ENCODE assay signal across 8 cellular contexts in the genomic region with DNA sequence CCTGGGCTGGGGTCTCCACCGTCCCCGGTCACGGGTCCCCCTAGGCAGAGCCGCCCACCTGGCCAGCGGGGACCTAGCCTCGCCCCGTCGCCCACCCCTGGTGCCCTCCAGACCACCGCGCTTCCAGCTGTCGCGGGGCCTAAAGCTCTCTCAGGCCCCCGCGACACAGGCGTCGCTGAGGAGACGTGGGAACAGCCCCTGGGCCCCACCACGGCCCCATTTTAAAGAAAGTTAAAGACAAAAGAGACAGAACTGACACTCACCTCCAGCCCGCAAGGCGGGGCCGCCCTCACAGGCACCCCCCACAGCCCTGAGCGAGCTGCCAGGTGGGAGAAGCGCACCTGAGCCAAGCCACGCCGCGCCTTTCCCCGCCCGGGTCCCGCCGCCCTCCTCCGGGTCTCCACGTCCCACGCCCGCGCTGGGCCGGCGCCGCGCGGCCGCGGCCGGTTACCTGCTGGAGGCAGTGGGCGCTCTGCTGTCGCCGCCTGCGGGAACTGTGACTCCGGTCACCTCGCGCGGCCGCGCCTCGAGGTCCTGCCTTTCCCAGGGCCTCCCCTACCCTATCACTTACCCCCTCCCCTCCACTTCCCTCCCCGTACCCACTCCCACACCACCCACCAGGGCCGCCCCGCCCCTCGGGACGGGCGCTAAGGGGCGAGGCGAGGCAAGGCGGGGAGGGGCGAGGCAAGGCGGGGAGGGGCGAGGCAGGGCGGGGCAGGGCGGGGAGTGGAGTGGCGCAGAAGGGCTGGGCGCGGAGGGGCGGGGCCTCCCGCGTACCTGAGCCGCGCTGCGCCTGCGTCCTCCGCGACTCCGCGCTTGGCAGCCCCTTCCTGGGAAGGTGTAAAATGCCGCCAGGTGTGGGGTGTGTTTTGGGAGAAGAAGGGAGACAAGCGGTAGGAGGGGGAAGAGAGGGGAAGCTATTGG. TPM values are rescaled to one million over a fixed set of nuclear protein-coding genes. Genes with fewer than 3 reads are reported as not detected.
DNase-seq lines count a peak whose midpoint lies in the region; ATAC-seq lines count a peak whose summit lies in the region.

No MANE protein-coding gene starts in this region.

- peak overlapping the region; percentile 81 for H3K4me3 ChIP-seq in endocrine pancreas (ENCODE audit: control insufficient read depth, insufficient read depth, low read length)
- no peak overlapping the region for H3K4me3 ChIP-seq in SJCRH30

- H3K27me3 Mint-ChIP-seq in activated CD4-positive, alpha-beta memory T cell treated with anti-CD3 and anti-CD28 coated beads for 36 hours: no peaks in the 10 kb centered on the region
- no peaks in the 10 kb centered on the region for H3K27me3 Mint-ChIP-seq in naive thymus-derived CD8-positive, alpha-beta T cell
- peaks cover 0 to 4% of the 10 kb centered on the region in 2 donors for H3K27me3 Mint-ChIP-seq in stimulated activated naive B cell treated with anti-CD40 and anti-IgM and Interleukin-4, amounts not matched to agents 10 μg/mL and 1 μg/mL and 100 μg/mL, for 72 hours

- peak overlapping the region; percentile 87 for H3K4me3 Mint-ChIP-seq in activated CD4-positive, alpha-beta memory T cell treated with anti-CD3 and anti-CD28 coated beads for 36 hours
- H3K4me3 Mint-ChIP-seq in naive thymus-derived CD8-positive, alpha-beta T cell: peak overlapping the region; percentile 78 to 94 (median 90)
- peak overlapping the region; percentile 86 to 95 for H3K4me3 Mint-ChIP-seq in stimulated activated naive B cell treated with anti-CD40 and anti-IgM and Interleukin-4, amounts not matched to agents 10 μg/mL and 1 μg/mL and 100 μg/mL, for 72 hours

- no peaks in the 10 kb centered on the region for H3K27me3 ChIP-seq in endocrine pancreas (ENCODE audit: control insufficient read depth, insufficient read depth, low read length)
- H3K27me3 ChIP-seq in SJCRH30: peaks cover 9% of the 10 kb centered on the region; the same call in 1 of the 2 replicates

- H3K36me3 Mint-ChIP-seq in activated CD4-positive, alpha-beta memory T cell treated with anti-CD3 and anti-CD28 coated beads for 36 hours: no peaks in the 10 kb centered on the region
- peaks cover 0 to 39% (median 18%) of the 10 kb centered on the region in 3 donors for H3K36me3 Mint-ChIP-seq in naive thymus-derived CD8-positive, alpha-beta T cell
- no peaks in the 10 kb centered on the region for H3K36me3 Mint-ChIP-seq in stimulated activated naive B cell treated with anti-CD40 and anti-IgM and Interleukin-4, amounts not matched to agents 10 μg/mL and 1 μg/mL and 100 μg/mL, for 72 hours

- H3K9me3 ChIP-seq in endocrine pancreas (ENCODE audit: control insufficient read depth, low read length) (no peaks in the 10 kb centered on the region), SJCRH30 (replicated peaks) (no peaks in the 10 kb centered on the region)

- intact Hi-C loops in activated CD4-positive, alpha-beta memory T cell treated with anti-CD3 and anti-CD28 coated beads for 36 hours (cut with micrococcal nuclease): loop anchor here (1.0 to 10.0 kb wide), 3 partner anchors 17 to 321 kb away; a partner anchor contains a TSS

- H3K4me1 ChIP-seq in endocrine pancreas (ENCODE audit: control insufficient read depth, insufficient read depth, low read length) (peaks cover 4% of the 10 kb centered on the region), SJCRH30 (no peaks in the 10 kb centered on the region)

- peak overlapping the region; percentile 67 for H3K9ac ChIP-seq in endocrine pancreas (ENCODE audit: control insufficient read depth, insufficient read depth, low read length)

- no peak overlapping the region for H3K27ac ChIP-seq in SJCRH30

- no peaks in the 10 kb centered on the region for H3K9me3 Mint-ChIP-seq in activated CD4-positive, alpha-beta memory T cell treated with anti-CD3 and anti-CD28 coated beads for 36 hours
- peaks cover 0 to 5% (median 0%) of the 10 kb centered on the region in 9 donors for H3K9me3 Mint-ChIP-seq in naive thymus-derived CD8-positive, alpha-beta T cell
- no peaks in the 10 kb centered on the region for H3K9me3 Mint-ChIP-seq in stimulated activated naive B cell treated with anti-CD40 and anti-IgM and Interleukin-4, amounts not matched to agents 10 μg/mL and 1 μg/mL and 100 μg/mL, for 72 hours

- H3K36me3 ChIP-seq in endocrine pancreas (ENCODE audit: control insufficient read depth, insufficient read depth, low read length): no peaks in the 10 kb centered on the region
- no peaks in the 10 kb centered on the region for H3K36me3 ChIP-seq in SJCRH30

- DNase-seq in ELF-1 (ENCODE audit: low read depth, low spot score): peak; percentile 74
- DNase-seq in NCI-H2107 treated with DMSO at 0.1 percent for 48 hours (lab: John Stamatoyannopoulos, UW; ENCODE audit: unreplicated experiment): peak; percentile 31
- peak; percentile 92 for DNase-seq in activated CD4-positive, alpha-beta memory T cell treated with anti-CD3 and anti-CD28 coated beads for 36 hours
- DNase-seq in naive thymus-derived CD8-positive, alpha-beta T cell: peak; percentile 74 to 98 (median 86)
- peak; percentile 61 for DNase-seq in stimulated activated naive B cell treated with anti-CD40 and anti-IgM and Interleukin-4, amounts not matched to agents 10 μg/mL and 1 μg/mL and 100 μg/mL, for 72 hours
- no peak for DNase-seq in SJCRH30

- peaks cover 65% of the 10 kb centered on the region for H3K4me1 Mint-ChIP-seq in activated CD4-positive, alpha-beta memory T cell treated with anti-CD3 and anti-CD28 coated beads for 36 hours (ENCODE audit: low read depth)
- H3K4me1 Mint-ChIP-seq in naive thymus-derived CD8-positive, alpha-beta T cell: peaks cover 28 to 80% (median 73%) of the 10 kb centered on the region in 4 donors
- peaks cover 25 to 41% of the 10 kb centered on the region in 2 donors for H3K4me1 Mint-ChIP-seq in stimulated activated naive B cell treated with anti-CD40 and anti-IgM and Interleukin-4, amounts not matched to agents 10 μg/mL and 1 μg/mL and 100 μg/mL, for 72 hours

- POLR2A ChIA-PET in activated CD4-positive, alpha-beta memory T cell treated with anti-CD3 and anti-CD28 coated beads for 36 hours (lab: Charles Lee): interaction anchor here (0.7 to 1.4 kb wide), 5 partner anchors 8 to 204 kb away, joined by 3 to 4 read pairs (median 3); no protein-coding TSS in a partner anchor
- POLR2A ChIA-PET in naive thymus-derived CD8-positive, alpha-beta T cell (lab: Charles Lee): interaction anchor here (0.6 to 5.8 kb wide), 24 partner anchors 7 to 381 kb away, joined by 3 to 55 read pairs (median 4); a partner anchor contains a TSS

- H3K27ac Mint-ChIP-seq in activated CD4-positive, alpha-beta memory T cell treated with anti-CD3 and anti-CD28 coated beads for 36 hours: peak overlapping the region; percentile 79
- peak overlapping the region; percentile 74 to 96 (median 92) for H3K27ac Mint-ChIP-seq in naive thymus-derived CD8-positive, alpha-beta T cell
- H3K27ac Mint-ChIP-seq in stimulated activated naive B cell treated with anti-CD40 and anti-IgM and Interleukin-4, amounts not matched to agents 10 μg/mL and 1 μg/mL and 100 μg/mL, for 72 hours: peak overlapping the region; percentile 91

- ATAC-seq in HG02571 (IDR thresholded peaks at IDR 0.05; ENCODE audit: unreplicated experiment): peak; percentile 64
- ATAC-seq in naive thymus-derived CD8-positive, alpha-beta T cell: peak; percentile 77 to 89
- peak; percentile 86 to 90 for ATAC-seq in stimulated activated naive B cell treated with anti-CD40 and anti-IgM and Interleukin-4, amounts not matched to agents 10 μg/mL and 1 μg/mL and 100 μg/mL, for 72 hours (replicated peaks)

- CTCF ChIA-PET in activated CD4-positive, alpha-beta memory T cell treated with anti-CD3 and anti-CD28 coated beads for 36 hours (lab: Charles Lee): interaction anchor here (0.7 to 1.8 kb wide), 7 partner anchors 17 to 161 kb away, joined by 3 to 8 read pairs (median 3); a partner anchor contains a TSS

RNA-seq across cellular contexts. Expression of a gene that starts 31.2 kb away (rescaled TPM):
- total RNA-seq in activated CD4-positive, alpha-beta memory T cell treated with anti-CD3 and anti-CD28 coated beads for 36 hours: 10 to 100 TPM; 44.9 to 46.6 TPM
- total RNA-seq in naive thymus-derived CD8-positive, alpha-beta T cell: 100 to 1,000 TPM; 298 to 309 TPM
- polyA plus RNA-seq in naive thymus-derived CD8-positive, alpha-beta T cell: 100 to 1,000 TPM; 125 to 167 (median 160) TPM
- total RNA-seq in SJCRH30 (2014; rRNA removed; shearing (Covaris generic)): 0.26 and 0.41 TPM in 2 replicates

Comparison
In these comparisons a context has a peak if more than half of its experiments do, and no peak if none do; other contexts are left out.
1. DNase-seq: peak in ELF-1 (single experiment), NCI-H2107 treated with DMSO at 0.1 percent for 48 hours (single experiment), activated CD4-positive, alpha-beta memory T cell treated with anti-CD3 and anti-CD28 coated beads for 36 hours (single experiment), naive thymus-derived CD8-positive, alpha-beta T cell (10 of 10) and stimulated activated naive B cell treated with anti-CD40 and anti-IgM and Interleukin-4, amounts not matched to agents 10 μg/mL and 1 μg/mL and 100 μg/mL, for 72 hours (single experiment); none in SJCRH30 (0 of 2).
2. RNA of a gene that starts 31.2 kb away (total RNA-seq): 298 to 309 TPM in naive thymus-derived CD8-positive, alpha-beta T cell and 44.9 to 46.6 TPM in activated CD4-positive, alpha-beta memory T cell treated with anti-CD3 and anti-CD28 coated beads for 36 hours; 0.26 to 0.41 TPM in SJCRH30; every median in the first group is over 10 times any median in the second.
3. Peak in every context shown above with its lines, with median percentiles within 50 percentile points of each other: ATAC-seq, H3K27ac Mint-ChIP-seq and H3K4me3 Mint-ChIP-seq.